10 cellular contexts compared by ENCODE assay signal in genomic region chr18:26429535-26429934, GRCh38.
DNase-seq lines count a peak whose midpoint lies in the region; ATAC-seq and TF ChIP-seq lines count a peak whose summit lies in the region.
"Had no signal": no experiment of that assay in that cellular context is flagged by ENCODE, and none has a peak within 500 bp of the region (broad histone marks: within the 10 kb centered on the region; RNA-seq: fewer than 3 reads in every experiment).

No MANE protein-coding gene starts in this region.

- H3K27ac ChIP-seq in HEK293 (ENCODE audit: extremely low read depth, low read depth, low read length), result no peak overlapping the region

- no peak overlapping the region for H3K4me3 Mint-ChIP-seq in Caco-2 (ENCODE audit: unreplicated experiment)

- no peaks in the 10 kb centered on the region for H3K9me3 Mint-ChIP-seq in Caco-2 (ENCODE audit: unreplicated experiment)

- no peaks in the 10 kb centered on the region for H3K9me3 ChIP-seq in HEK293 (ENCODE audit: control insufficient read depth, insufficient read depth, low read depth, low read length)
- H3K9me3 ChIP-seq in adipocyte (ENCODE audit: control insufficient read depth, low read length), result no peaks in the 10 kb centered on the region
- no peaks in the 10 kb centered on the region for H3K9me3 ChIP-seq in Caco-2
- H3K9me3 ChIP-seq in BE2C, result no peaks in the 10 kb centered on the region

- H3K4me3 ChIP-seq in HEK293 (ENCODE audit: low read depth, low read length), result no peak overlapping the region
- no peak overlapping the region for H3K4me3 ChIP-seq in adipocyte (ENCODE audit: low read length)
- no peak overlapping the region for H3K4me3 ChIP-seq in Caco-2 (ENCODE audit: low read depth, low read length)
- H3K4me3 ChIP-seq in BE2C (ENCODE audit: low read depth, low read length), result no peak overlapping the region

- ATAC-seq in HG03175 (IDR thresholded peaks at IDR 0.05; ENCODE audit: unreplicated experiment), result no peak

- POLR2A ChIA-PET in HEK293 (lab: Yijun Ruan, JAX), result interaction anchor here (0.5 kb wide), 1 partner anchor 39 kb away, joined by 3 read pairs; no protein-coding TSS in a partner anchor
- POLR2A ChIA-PET in Caco-2 (lab: Charles Lee), result no interaction called here

- no peak overlapping the region for H3K27ac Mint-ChIP-seq in Caco-2 (ENCODE audit: unreplicated experiment)

- no peaks in the 10 kb centered on the region for H3K36me3 Mint-ChIP-seq in Caco-2 (ENCODE audit: insufficient read depth, unreplicated experiment)

- H3K27me3 ChIP-seq in adipocyte (replicated peaks; ENCODE audit: control insufficient read depth, insufficient read depth, low read length) (no peaks in the 10 kb centered on the region), Caco-2 (replicated peaks; ENCODE audit: control insufficient read depth, insufficient read depth, low read length) (no peaks in the 10 kb centered on the region), BE2C (no peaks in the 10 kb centered on the region)

- intact Hi-C loops in Caco-2 (cut with micrococcal nuclease; ENCODE audit: unreplicated experiment), result no loop called here

- in situ Hi-C loops in ACHN (cut with HindIII; ENCODE audit: low pct_ligation_motif_present, low pct_unique_long_range_greater_than_20kb, low sequenced_read_pairs), result no loop called here

- no peak for TF ChIP-seq CTCF in HEK293 (tag by site-specific recombination; IDR thresholded peaks at IDR 0.05)
- TF ChIP-seq CTCF in Caco-2 (IDR thresholded peaks at IDR 0.05; ENCODE audit: insufficient read depth in 1 of 2, low read depth in 1 of 2, low read length in 1 of 2, severe bottlenecking in 1 of 2, unreplicated experiment in 1 of 2), result no peak
- TF ChIP-seq CTCF in BE2C (IDR thresholded peaks at IDR 0.05; ENCODE audit: low read depth, low read length), result no peak

- BruUV-seq in Caco-2 (replicated peaks; lab: Mats Ljungman, UMichigan), result no TSS peak

- H3K9ac ChIP-seq in adipocyte (ENCODE audit: low read length), result no peak overlapping the region

- no peaks in the 10 kb centered on the region for H3K36me3 ChIP-seq in HEK293 (ENCODE audit: control insufficient read depth in 2 of 2, insufficient read depth in 1 of 2, low read length in 2 of 2)
- H3K36me3 ChIP-seq in adipocyte (ENCODE audit: control insufficient read depth, insufficient read depth, low read length, severe bottlenecking), result no peaks in the 10 kb centered on the region
- H3K36me3 ChIP-seq in Caco-2 (ENCODE audit: control insufficient read depth, insufficient read depth, low read length), result no peaks in the 10 kb centered on the region
- no peaks in the 10 kb centered on the region for H3K36me3 ChIP-seq in BE2C

- DNase-seq in ACHN, result peak; percentile 75
- peak; percentile 91 for DNase-seq in adipocyte (ENCODE audit: low read depth)
- peak; percentile 67 for DNase-seq in iPS-NIHi7 (ENCODE audit: extremely low spot score)
- no peak for DNase-seq in KG1 (lab: John Stamatoyannopoulos, UW)
- no peak for DNase-seq in Caco-2
- DNase-seq in BE2C, result no peak
- DNase-seq: activated gamma-delta T cell, OCI-M1 had no signal

- H3K4me1 ChIP-seq in HEK293 (ENCODE audit: control insufficient read depth, insufficient read depth, low read length) (0 out of 2 replicates have a peak, but pooled peaks cover 2% of the 10 kb centered on the region), adipocyte (ENCODE audit: control insufficient read depth, insufficient read depth, low read length) (peaks cover 8% of the 10 kb centered on the region), Caco-2 (no peaks in the 10 kb centered on the region), BE2C (no peaks in the 10 kb centered on the region)

- H3K4me1 Mint-ChIP-seq in Caco-2 (ENCODE audit: low read depth, unreplicated experiment), result no peaks in the 10 kb centered on the region

- CTCF ChIA-PET in HEK293 (lab: Yijun Ruan, JAX) (interaction anchor here (0.6 to 0.7 kb wide), 2 partner anchors 112 to 1729 kb away, joined by 3 to 5 read pairs; no protein-coding TSS in a partner anchor), Caco-2 (lab: Charles Lee) (no interaction called here)

- H3K27me3 Mint-ChIP-seq in Caco-2 (ENCODE audit: insufficient read depth, unreplicated experiment), result no peaks in the 10 kb centered on the region

TF ChIP-seq in HEK293, 187 proteins besides CTCF, POLR2A, EP300 and RAD21:
- TF ChIP-seq SP3 (tag by site-specific recombination; IDR thresholded peaks at IDR 0.05) (no peak), TRIM28 (IDR thresholded peaks at IDR 0.05; ENCODE audit: borderline replicate concordance, low read length) (0 out of 2 replicates have a peak, but pooled peaks have one; percentile 49), BCL6B (tag by site-specific recombination; IDR thresholded peaks at IDR 0.05) (no peak), BCL11B (tag by site-specific recombination; IDR thresholded peaks at IDR 0.05; ENCODE audit: low read depth) (no peak), ZBTB17 (tag by site-specific recombination; IDR thresholded peaks at IDR 0.05) (peak; percentile 52), ZNF335 (tag by site-specific recombination; conservative IDR thresholded peaks at IDR 0.05) (peak; percentile 57; the same call in 1 of the 2 replicates), IKZF3 (tag by site-specific recombination; IDR thresholded peaks at IDR 0.05) (no peak)

Comparison
In these comparisons a context has a peak if more than half of its experiments do, and no peak if none do; other contexts are left out.
1. DNase-seq: peak in ACHN (single experiment), adipocyte (single experiment) and iPS-NIHi7 (single experiment); none in KG1 (single experiment), Caco-2 (0 of 2) and BE2C (single experiment).